In the genomic region with DNA sequence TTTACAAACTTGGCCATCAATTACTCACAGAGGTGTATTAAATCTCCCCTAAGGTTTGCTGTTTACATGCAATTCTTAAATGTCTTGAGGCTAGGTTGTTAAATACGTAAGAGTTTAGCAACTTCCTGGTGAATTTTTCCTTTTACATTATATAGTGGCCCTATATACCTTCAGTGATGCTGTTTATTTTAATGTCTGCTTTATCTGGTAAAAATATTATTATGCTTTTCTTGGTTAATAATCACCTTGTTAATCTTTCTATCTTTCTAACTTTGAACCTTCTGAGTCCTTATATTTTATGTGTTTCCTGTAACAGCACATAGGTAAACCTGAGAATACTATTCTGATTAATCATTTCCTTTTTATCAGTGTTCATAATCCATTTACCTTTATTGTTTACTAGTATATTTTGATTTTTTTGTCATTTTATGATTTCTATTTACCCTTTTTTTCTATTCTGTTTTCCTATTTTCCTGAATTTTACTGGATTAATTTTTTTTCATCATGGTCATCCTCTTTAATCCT, we compare ENCODE assay signal across 21 cellular contexts. TPM values are rescaled to one million over a fixed set of nuclear protein-coding genes. Genes with fewer than 3 reads are reported as not detected.
DNase-seq lines count a peak whose midpoint lies in the region; ATAC-seq, FAIRE-seq and TF ChIP-seq lines count a peak whose summit lies in the region.
"Had no signal": no experiment of that assay in that cellular context is flagged by ENCODE, and none has a peak within 500 bp of the region (broad histone marks: within the 10 kb centered on the region; RNA-seq: fewer than 3 reads in every experiment).

No MANE protein-coding gene starts in this region.

- H3K4me1 ChIP-seq in HepG2 (ENCODE audit: insufficient read depth, low read length) = no peaks in the 10 kb centered on the region
- no peaks in the 10 kb centered on the region for H3K4me1 ChIP-seq in right lobe of liver
- peaks cover 17% of the 10 kb centered on the region for H3K4me1 ChIP-seq in RWPE2 (ENCODE audit: insufficient read depth, poor library complexity, severe bottlenecking)

- H3K27ac ChIP-seq in HepG2 (ENCODE audit: extremely low read length, insufficient read depth, low read length) (no peak overlapping the region), right lobe of liver (no peak overlapping the region), RWPE2 (ENCODE audit: poor library complexity, severe bottlenecking) (peak overlapping the region; percentile 22), epithelial cell of prostate (peak overlapping the region; percentile 56)
- H3K27ac ChIP-seq: SK-N-MC had no signal

- TF ChIP-seq EP300 in HepG2 (IDR thresholded peaks at IDR 0.05; ENCODE audit: low read depth in 2 of 2, low read length in 2 of 2) = no peak
- no peak for TF ChIP-seq EP300 in HepG2 (CRISPR knock-in tag; IDR thresholded peaks at IDR 0.05; ENCODE audit: borderline replicate concordance)

- CTCF ChIA-PET in HepG2 (lab: Yijun Ruan, JAX; ENCODE audit: low intra/inter-chr PET ratio, low total read pairs) = no interaction called here

- DNase-seq in HepG2 (ENCODE audit: low spot score) (no peak), right lobe of liver (no peak), RWPE2 (ENCODE audit: low spot score) (no peak), epithelial cell of prostate (ENCODE audit: low read depth, low spot score) (no peak), HUDEP-2 (lab: John Stamatoyannopoulos, UW; ENCODE audit: unreplicated experiment in 76 of 76) (no peak)
- DNase-seq: 8988T; DMS153; KBM-7; NCI-H1105 treated with DMSO at 0.1 percent for 48 hours; NCI-H1694; NCI-H2029 treated with DMSO at 0.1 percent for 48 hours; NCI-H446 treated with DMSO at 0.1 percent for 48 hours; NCI-H526; NCI-H82; NK-92 treated with Interleukin-12 subunit alpha and Interleukin-12 subunit beta, amount 100 ng/mL, for 24 hours; SIG-M5 had no signal

- H3K4me3 ChIP-seq in HepG2 (replicated peaks in 1 of 3; ENCODE audit: insufficient read depth in 1 of 3, low read depth in 2 of 3, low read length in 3 of 3) (no peak overlapping the region), right lobe of liver (no peak overlapping the region), RWPE2 (ENCODE audit: severe bottlenecking) (no peak overlapping the region)
- H3K4me3 ChIP-seq: SK-N-MC had no signal

- H3K27me3 ChIP-seq in HepG2 (ENCODE audit: control insufficient read depth in 1 of 2, insufficient read depth in 2 of 2, low read length in 2 of 2) (no peaks in the 10 kb centered on the region), right lobe of liver (no peaks in the 10 kb centered on the region), RWPE2 (ENCODE audit: insufficient read depth, poor library complexity, severe bottlenecking) (no peaks in the 10 kb centered on the region)

- in situ Hi-C loops in HepG2 (cut with HindIII; ENCODE audit: extremely low pct_ligation_motif_present, low pct_unique_long_range_greater_than_20kb) = no loop called here

- ATAC-seq in HepG2 (no peak), right lobe of liver (no peak), RWPE2 (ENCODE audit: low read depth) (peak; percentile 59), HG03095 (IDR thresholded peaks at IDR 0.05; ENCODE audit: unreplicated experiment) (no peak), GM21528 (IDR thresholded peaks at IDR 0.05; ENCODE audit: low FRiP score, unreplicated experiment) (no peak), GM19328 (IDR thresholded peaks at IDR 0.05; ENCODE audit: unreplicated experiment) (no peak)
- ATAC-seq: HCT116 had no signal

- H3K36me3 ChIP-seq in HepG2 (replicated peaks in 1 of 2; ENCODE audit: control insufficient read depth in 1 of 2, insufficient read depth in 2 of 2, low read length in 2 of 2) (peaks cover 27 to 87% of the 10 kb centered on the region in 2 experiments), right lobe of liver (peaks cover 2 to 81% (median 11%) of the 10 kb centered on the region in 4 donors), RWPE2 (ENCODE audit: low read depth) (peaks cover 95% of the 10 kb centered on the region)

- no peak for TF ChIP-seq CTCF in HepG2 (CRISPR knock-in tag; IDR thresholded peaks at IDR 0.05)
- no peak for TF ChIP-seq CTCF in right lobe of liver (IDR thresholded peaks at IDR 0.05)
- no peak for TF ChIP-seq CTCF in RWPE2 (IDR thresholded peaks at IDR 0.05; ENCODE audit: poor library complexity, severe bottlenecking)

- POLR2A ChIA-PET in HepG2 (lab: Yijun Ruan, JAX) = no interaction called here

- no peaks in the 10 kb centered on the region for H4K20me1 ChIP-seq in HepG2 (ENCODE audit: insufficient read depth, low read length)

- TF ChIP-seq POLR2A in HepG2 (IDR thresholded peaks at IDR 0.05; ENCODE audit: insufficient read depth in 1 of 2, low read depth in 2 of 2, low read length in 2 of 2) = no peak
- TF ChIP-seq POLR2A in right lobe of liver (IDR thresholded peaks at IDR 0.05) = no peak

- no peaks in the 10 kb centered on the region for H3K79me2 ChIP-seq in HepG2 (ENCODE audit: insufficient read depth, low read length)

- no TSS peak for BruUV-seq in HepG2 (replicated peaks; lab: Mats Ljungman, UMichigan)

- H3K9ac ChIP-seq in HepG2 (ENCODE audit: insufficient read depth, low read depth, low read length) = no peak overlapping the region

- H2AFZ ChIP-seq in HepG2 (ENCODE audit: low read length) = no peak overlapping the region

- no peak overlapping the region for H3K4me2 ChIP-seq in HepG2 (ENCODE audit: low read depth, low read length)

- no peaks in the 10 kb centered on the region for H3K9me3 ChIP-seq in HepG2 (ENCODE audit: low read length)
- H3K9me3 ChIP-seq in right lobe of liver = no peaks in the 10 kb centered on the region
- no peaks in the 10 kb centered on the region for H3K9me3 ChIP-seq in RWPE2 (ENCODE audit: severe bottlenecking)

- TF ChIP-seq RAD21 in HepG2 (CRISPR knock-in tag; IDR thresholded peaks at IDR 0.05) = no peak

- intact Hi-C loops in HepG2 (cut with micrococcal nuclease; ENCODE audit: unreplicated experiment) = loop anchor here (10.0 kb wide), 1 partner anchor 57 kb away; the partner anchor contains the start of gene TP53INP2
- intact Hi-C loops in right lobe of liver (cut with DNase I) = no loop called here

- FAIRE-seq in HepG2 (lab: Jason Lieb, UNC) = no peak

- 0% methylated on average over 1 of the region's 1 CpG for WGBS in HepG2 (ENCODE audit: low lambda C conversion rate)
- 0% methylated on average over 1 of the region's 1 CpG for WGBS in right lobe of liver (ENCODE audit: insufficient coverage, low coverage, low lambda C conversion rate, missing lambda C conversion rate)

RNA-seq across cellular contexts. Expression of gene TP53INP2, which starts 57.9 kb away (rescaled TPM):
- total RNA-seq in HepG2 (2016; rRNA removed; fragmentation: Illumina TruSeq; extraction: Trizol) = 5.2 and 10.1 TPM in 2 replicates
- 1.1 and 1.2 TPM in 2 replicates for total RNA-seq in HepG2 (2016; cell fraction: cytosol; rRNA removed; fragmentation: Illumina TruSeq; extraction: Trizol; ENCODE audit: low read depth)
- 5.0 and 8.1 TPM in 2 replicates for total RNA-seq in HepG2 (2016; cell fraction: insoluble cytoplasmic fraction; rRNA removed; fragmentation: Illumina TruSeq; extraction: Trizol)
- total RNA-seq in HepG2 (2016; cell fraction: membrane; rRNA removed; fragmentation: Illumina TruSeq; extraction: Trizol) = 7.4 and 7.6 TPM in 2 replicates
- total RNA-seq in HepG2 (2016; cell fraction: nucleus; rRNA removed; fragmentation: Illumina TruSeq; extraction: Trizol) = 10.1 and 10.3 TPM in 2 replicates
- 18.8 and 29.5 TPM in 2 replicates for polyA plus RNA-seq in HepG2 (2011; rRNA removed)
- 11.4 and 22.8 TPM in 2 replicates for polyA plus RNA-seq in HepG2 (2011; cell fraction: cytosol; rRNA removed)
- 46.3 and 62.2 TPM in 2 replicates for polyA plus RNA-seq in HepG2 (2011; cell fraction: nucleus; rRNA removed)
- 67.2 and 70.2 TPM in 2 replicates for polyA plus RNA-seq in HepG2 (2012)
- 1.7 and 2.0 TPM in 2 replicates for polyA plus RNA-seq in HepG2 (2016; cell fraction: cytosol; fragmentation: Illumina TruSeq; extraction: Trizol; ENCODE audit: low read depth)
- 20.8 and 28.1 TPM in 2 replicates for polyA plus RNA-seq in HepG2 (2016; cell fraction: insoluble cytoplasmic fraction; fragmentation: Illumina TruSeq; extraction: Trizol; ENCODE audit: low read depth)
- polyA plus RNA-seq in HepG2 (2016; cell fraction: membrane; fragmentation: Illumina TruSeq; extraction: Trizol; ENCODE audit: low read depth) = 8.6 and 8.7 TPM in 2 replicates
- polyA plus RNA-seq in HepG2 (2016; cell fraction: nucleus; fragmentation: Illumina TruSeq; extraction: Trizol; ENCODE audit: insufficient read depth, low read depth) = 28.2 and 29.8 TPM in 2 replicates
- 2.6 and 22.7 TPM in 2 replicates for polyA minus RNA-seq in HepG2 (2011; rRNA and poly(A)+ RNA removed; ENCODE audit: low replicate concordance)
- 21.5 and 41.0 TPM in 2 replicates for polyA minus RNA-seq in HepG2 (2011; cell fraction: cytosol; rRNA and poly(A)+ RNA removed)
- 19.1 and 30.5 TPM in 2 replicates for polyA minus RNA-seq in HepG2 (2011; cell fraction: nucleus; rRNA and poly(A)+ RNA removed)
- 10 to 100 TPM in 4 of 6 experiments, 1 to 10 TPM in 2; 5.8 to 24.1 (median 12.7) TPM for total RNA-seq in right lobe of liver

Comparison
In these comparisons a context has a peak if more than half of its experiments do, and no peak if none do; other contexts are left out.
1. H3K27ac ChIP-seq: peak in RWPE2 (single experiment) and epithelial cell of prostate (single experiment); none in HepG2 (single experiment) and right lobe of liver (0 of 3).